Comparison of ENCODE assay signal across 2 cellular contexts in the genomic region with DNA sequence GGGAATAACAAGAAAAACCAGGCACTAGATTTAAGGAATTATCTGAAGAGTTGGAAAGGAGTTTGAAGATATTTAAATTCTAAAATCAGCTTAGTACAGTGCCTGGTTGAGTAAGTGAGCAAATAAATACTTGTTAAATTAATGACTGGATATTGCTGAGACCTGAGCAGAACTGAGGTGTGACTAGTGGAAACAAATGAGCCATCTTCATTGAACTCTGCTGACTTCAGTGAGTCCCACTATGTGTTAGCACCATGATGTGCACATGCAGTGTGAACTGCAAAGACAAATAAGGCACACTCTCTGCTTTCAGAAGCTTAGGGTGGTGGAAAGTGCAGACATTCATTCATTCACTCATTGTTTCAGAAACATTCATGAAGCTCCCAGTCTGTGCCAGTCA.
TF ChIP-seq lines count a peak whose summit lies in the region.

No MANE protein-coding gene starts in this region.

TF ChIP-seq in HEK293, 187 proteins besides CTCF, POLR2A, EP300 and RAD21:
- TF ChIP-seq ZSCAN30 (tag by site-specific recombination; IDR thresholded peaks at IDR 0.05), result no peak
- no peak for TF ChIP-seq ZNF292 (tag by site-specific recombination; IDR thresholded peaks at IDR 0.05; ENCODE audit: borderline replicate concordance, low read depth)
- no peak for TF ChIP-seq ZNF629 (tag by site-specific recombination; IDR thresholded peaks at IDR 0.05)
- TF ChIP-seq ZFHX2 (tag by site-specific recombination; conservative IDR thresholded peaks at IDR 0.05), result no peak
- TF ChIP-seq ZNF19 (tag by site-specific recombination; IDR thresholded peaks at IDR 0.05; ENCODE audit: low read depth), result no peak
- 0 out of 2 replicates have a peak, but pooled peaks have one; percentile 25 for TF ChIP-seq ZNF664 (tag by site-specific recombination; IDR thresholded peaks at IDR 0.05)
- TF ChIP-seq WT1 (tag by site-specific recombination; IDR thresholded peaks at IDR 0.05), result no peak
- no peak for TF ChIP-seq ZNF707 (tag by site-specific recombination; IDR thresholded peaks at IDR 0.05)
- TF ChIP-seq ZNF311 (tag by site-specific recombination; IDR thresholded peaks at IDR 0.05; ENCODE audit: borderline replicate concordance), result no peak

TF ChIP-seq in K562, 482 proteins besides CTCF, POLR2A, EP300 and RAD21:
- TF ChIP-seq RFX5 (IDR thresholded peaks at IDR 0.05; ENCODE audit: low read depth, low read length), result no peak
- TF ChIP-seq ELF2 (CRISPR knock-in tag; IDR thresholded peaks at IDR 0.05), result 0 out of 2 replicates have a peak, but pooled peaks have one; percentile 27
- no peak for TF ChIP-seq NFE2L1 (tag; IDR thresholded peaks at IDR 0.05; ENCODE audit: borderline replicate concordance, low read depth)
- no peak for TF ChIP-seq HINFP (tag; conservative IDR thresholded peaks at IDR 0.05; ENCODE audit: low read depth)
- no peak for TF ChIP-seq CEBPG (CRISPR knock-in tag; IDR thresholded peaks at IDR 0.05)
- peak in 1 of 2 experiments; percentile 73 for TF ChIP-seq CEBPG (tag; conservative IDR thresholded peaks at IDR 0.05 in 1 of 2, IDR thresholded peaks at IDR 0.05 in 1 of 2)
- no peak for TF ChIP-seq NR1H2 (CRISPR knock-in tag; IDR thresholded peaks at IDR 0.05)
- no peak for TF ChIP-seq MLX (CRISPR knock-in tag; conservative IDR thresholded peaks at IDR 0.05)
- TF ChIP-seq ZNF24 (IDR thresholded peaks at IDR 0.05), result peak; percentile 68
- no peak for TF ChIP-seq TCF3 (CRISPR knock-in tag; IDR thresholded peaks at IDR 0.05)
- TF ChIP-seq ZNF639 (CRISPR knock-in tag; conservative IDR thresholded peaks at IDR 0.05 in 1 of 2, IDR thresholded peaks at IDR 0.05 in 1 of 2), result no peak
- TF ChIP-seq, protein P1, sequence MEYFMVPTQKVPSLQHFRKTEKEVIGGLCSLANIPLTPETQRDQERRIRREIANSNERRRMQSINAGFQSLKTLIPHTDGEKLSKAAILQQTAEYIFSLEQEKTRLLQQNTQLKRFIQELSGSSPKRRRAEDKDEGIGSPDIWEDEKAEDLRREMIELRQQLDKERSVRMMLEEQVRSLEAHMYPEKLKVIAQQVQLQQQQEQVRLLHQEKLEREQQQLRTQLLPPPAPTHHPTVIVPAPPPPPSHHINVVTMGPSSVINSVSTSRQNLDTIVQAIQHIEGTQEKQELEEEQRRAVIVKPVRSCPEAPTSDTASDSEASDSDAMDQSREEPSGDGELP (CRISPR knock-in tag; IDR thresholded peaks at IDR 0.05; ENCODE audit: borderline replicate concordance), result no peak
- no peak for TF ChIP-seq RBM39 (optimal IDR thresholded peaks at IDR 0.05; ENCODE audit: low read depth, low read length)
